In genomic region chr2:11726384-11726783, GRCh38 we compare ENCODE assay signal across 28 cellular contexts. TPM values are rescaled to one million over a fixed set of nuclear protein-coding genes. Genes with fewer than 3 reads are reported as not detected.
DNase-seq lines count a peak whose midpoint lies in the region; ATAC-seq and TF ChIP-seq lines count a peak whose summit lies in the region.
"Had no signal": no experiment of that assay in that cellular context is flagged by ENCODE, and none has a peak within 500 bp of the region (broad histone marks: within the 10 kb centered on the region; RNA-seq: fewer than 3 reads in every experiment).

No MANE protein-coding gene starts in this region.

- intact Hi-C loops in left cardiac atrium (cut with DNase I), result no loop called here
- intact Hi-C loops in Right ventricle myocardium inferior (cut with DNase I), result no loop called here
- intact Hi-C loops in gastrocnemius medialis (cut with DNase I; ENCODE audit: low total_unique reads), result no loop called here

- no peak for DNase-seq in left cardiac atrium
- DNase-seq in Right ventricle myocardium inferior (ENCODE audit: missing footprints), result no peak
- DNase-seq in NCI-H82 (lab: John Stamatoyannopoulos, UW), result peak; percentile 65
- peak; percentile 44 for DNase-seq in fibroblast of the aortic adventitia (ENCODE audit: low read depth)
- DNase-seq in gastrocnemius medialis, result no peak
- no peak for DNase-seq in dermis blood vessel endothelial cell
- DNase-seq in activated CD4-positive, alpha-beta T cell treated with anti-CD3 and anti-CD28 coated beads for 4 hours, result no peak
- DNase-seq: activated CD4-positive, alpha-beta T cell treated with anti-CD3 and anti-CD28 coated beads for 36 hours; activated naive CD4-positive, alpha-beta T cell treated with Interleukin-2 at 50 U/mL for 16 hours; activated T-cell treated with anti-CD3 and anti-CD28 coated beads, Interleukin-2, amount 50 U/mL, for 48 hours; amniotic stem cell; DMS79 treated with DMSO at 0.1 percent for 48 hours; effector memory CD4-positive, alpha-beta T cell; Karpas-422; NCI-H1930; NCI-H510A; spleen; stimulated activated CD4-positive, alpha-beta T cell treated with anti-CD3 and anti-CD28 coated beads, Interleukin-4, amount 100 ng/mL, for 1 hour; T-helper 17 cell had no signal

- no peaks in the 10 kb centered on the region for H3K9me3 ChIP-seq in gastrocnemius medialis
- H3K9me3 ChIP-seq: A549, gastroesophageal sphincter had no signal

- ATAC-seq in left cardiac atrium (peak; percentile 67 to 83), Right ventricle myocardium inferior (no peak), gastrocnemius medialis (peak; percentile 15 to 53), GM21717 (IDR thresholded peaks at IDR 0.05; ENCODE audit: unreplicated experiment) (no peak)
- ATAC-seq: A549; activated CD4-positive, alpha-beta T cell treated with anti-CD3 and anti-CD28 coated beads for 36 hours; esophagus mucosa; gastroesophageal sphincter; stimulated activated memory B cell treated with anti-CD40 and anti-IgM and Interleukin-4, amounts not matched to agents 10 μg/mL and 1 μg/mL and 100 μg/mL, for 72 hours; T-helper 17 cell had no signal

- H3K36me3 ChIP-seq in gastrocnemius medialis, result no peaks in the 10 kb centered on the region
- H3K36me3 ChIP-seq: gastroesophageal sphincter, spleen had no signal

- in situ Hi-C loops in gastrocnemius medialis (cut with MboI; ENCODE audit: low sequenced_read_pairs in 4 of 4), result no loop called here

- H3K4me1 ChIP-seq in gastrocnemius medialis, result no peaks in the 10 kb centered on the region
- H3K4me1 ChIP-seq: A549, gastroesophageal sphincter, spleen had no signal

- no peak for TF ChIP-seq CTCF in fibroblast of the aortic adventitia (IDR thresholded peaks at IDR 0.05; ENCODE audit: insufficient read depth, low read length)
- TF ChIP-seq CTCF in gastrocnemius medialis (IDR thresholded peaks at IDR 0.05 in 4 of 5, conservative IDR thresholded peaks at IDR 0.05 in 1 of 5), result no peak

- H3K27ac ChIP-seq in gastrocnemius medialis, result peak overlapping the region in 1 of 4 donors; percentile 39
- H3K27ac ChIP-seq: A549, gastroesophageal sphincter, spleen had no signal

- H3K27me3 ChIP-seq in gastrocnemius medialis, result no peaks in the 10 kb centered on the region
- H3K27me3 ChIP-seq: gastroesophageal sphincter had no signal

- TF ChIP-seq POLR2A in gastrocnemius medialis (IDR thresholded peaks at IDR 0.05), result no peak

- H3K4me3 ChIP-seq in fibroblast of the aortic adventitia (ENCODE audit: low read depth, low read length), result no peak overlapping the region
- H3K4me3 ChIP-seq in gastrocnemius medialis, result no peak overlapping the region
- H3K4me3 ChIP-seq: A549, gastroesophageal sphincter, spleen had no signal

RNA-seq across cellular contexts. Expression of gene LPIN1, which starts 20.0 kb away (rescaled TPM):
- total RNA-seq in left cardiac atrium (10 to 100 TPM; 38.7 to 69.1 TPM), Right ventricle myocardium inferior (64.6 TPM), fibroblast of the aortic adventitia (ENCODE audit: low replicate concordance) (50.4 and 157 TPM in 2 replicates), gastrocnemius medialis (100 to 1,000 TPM; 292 to 606 (median 472) TPM), dermis blood vessel endothelial cell (24.0 and 36.3 TPM in 2 replicates)

RNA-seq across cellular contexts. Expression of gene NTSR2, which starts 56.4 kb away (rescaled TPM):
- under 1 TPM in 1 of 2 donors, not detected in 1; 0.24 TPM for total RNA-seq in left cardiac atrium
- not detected for total RNA-seq in Right ventricle myocardium inferior
- not detected in 2 replicates for total RNA-seq in fibroblast of the aortic adventitia (ENCODE audit: low replicate concordance)
- total RNA-seq in gastrocnemius medialis, result under 1 TPM in 2 of 4 donors, not detected in 2; 0.62 to 0.85 TPM
- total RNA-seq in dermis blood vessel endothelial cell, result not detected in 2 replicates
- total RNA-seq: activated CD4-positive, alpha-beta T cell treated with anti-CD3 and anti-CD28 coated beads for 36 hours; bronchial epithelial cell; esophagus mucosa; gastroesophageal sphincter; H4; myocyte; renal cortical epithelial cell; spleen; T-helper 17 cell had no signal

Comparison
In these comparisons a context has a peak if more than half of its experiments do, and no peak if none do; other contexts are left out.
1. ATAC-seq: peak in left cardiac atrium (2 of 2) and gastrocnemius medialis (2 of 2); none in Right ventricle myocardium inferior (single experiment) and GM21717 (single experiment).
2. DNase-seq: peak in NCI-H82 (single experiment) and fibroblast of the aortic adventitia (single experiment); none in left cardiac atrium (single experiment), Right ventricle myocardium inferior (single experiment), gastrocnemius medialis (0 of 2), dermis blood vessel endothelial cell (single experiment) and activated CD4-positive, alpha-beta T cell treated with anti-CD3 and anti-CD28 coated beads for 4 hours (0 of 2).